Comparison of ENCODE assay signal across 8 cellular contexts in the genomic region with DNA sequence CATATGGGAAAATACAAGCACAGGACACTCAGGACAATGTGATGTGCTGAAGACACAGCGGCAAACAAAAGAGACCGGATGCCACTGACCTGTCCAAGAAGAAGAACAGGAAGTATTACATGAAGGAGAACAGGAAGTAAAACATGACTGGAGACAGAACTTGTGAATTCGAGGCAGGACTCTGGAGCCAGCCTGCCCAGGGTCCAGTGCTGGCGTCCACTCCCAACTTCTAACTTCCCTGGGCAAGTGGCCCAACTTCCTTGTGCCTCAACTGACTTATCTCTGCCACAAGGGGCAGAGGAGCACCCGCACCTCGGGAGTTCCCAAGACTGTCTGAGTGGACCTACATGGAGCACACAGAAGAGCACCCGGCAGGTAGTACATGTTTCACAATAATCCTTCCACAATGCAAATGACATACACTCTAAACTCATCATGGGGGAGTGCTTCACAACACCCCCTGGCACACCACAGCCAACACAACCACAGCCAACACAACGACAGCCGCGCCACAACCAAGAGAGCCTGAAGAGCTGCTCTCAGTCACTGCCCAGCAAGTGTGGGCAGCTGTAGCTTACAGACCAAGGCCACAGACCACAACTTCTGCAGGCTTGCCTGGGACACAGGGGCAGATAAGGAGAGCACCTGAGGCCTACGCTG. TPM values are rescaled to one million over a fixed set of nuclear protein-coding genes. Genes with fewer than 3 reads are reported as not detected.
DNase-seq lines count a peak whose midpoint lies in the region; ATAC-seq and TF ChIP-seq lines count a peak whose summit lies in the region.

No MANE protein-coding gene starts in this region.

- ATAC-seq in left lobe of liver: peak; percentile 52
- no peak for ATAC-seq in HG03175 (IDR thresholded peaks at IDR 0.05; ENCODE audit: unreplicated experiment)

- intact Hi-C loops in A673 (cut with micrococcal nuclease; ENCODE audit: unreplicated experiment) (no loop called here), adrenal gland (cut with DNase I) (no loop called here)

- no peaks in the 10 kb centered on the region for H3K27me3 ChIP-seq in A673 (replicated peaks; ENCODE audit: insufficient read depth, low read depth, low read length, poor library complexity)
- no peaks in the 10 kb centered on the region for H3K27me3 ChIP-seq in adrenal gland

- no peaks in the 10 kb centered on the region for H3K9me3 ChIP-seq in A673 (ENCODE audit: low read depth, low read length, poor library complexity, severe bottlenecking)
- H3K9me3 ChIP-seq in HEK293 (ENCODE audit: control insufficient read depth, insufficient read depth, low read depth, low read length): no peaks in the 10 kb centered on the region
- no peaks in the 10 kb centered on the region for H3K9me3 ChIP-seq in adrenal gland (replicated peaks in 1 of 3)

- TF ChIP-seq CTCF in A673 (conservative IDR thresholded peaks at IDR 0.05; ENCODE audit: low read depth, low read length) (0 out of 2 replicates have a peak, but pooled peaks have one; percentile 30), HEK293 (tag by site-specific recombination; IDR thresholded peaks at IDR 0.05) (peak; percentile 53; the same call in 1 of the 2 replicates), adrenal gland (IDR thresholded peaks at IDR 0.05) (peak in 3 of 6 experiments; percentile 18 to 48 (median 43))

- DNase-seq in A673 (ENCODE audit: low spot score) (no peak), adrenal gland (peak in 6 of 7 donors; percentile 37 to 79 (median 64)), left lobe of liver (ENCODE audit: low spot score) (no peak), NCI-H187 treated with DMSO at 0.1 percent for 48 hours (lab: John Stamatoyannopoulos, UW) (no peak), NCI-H2081 treated with DMSO at 0.1 percent for 48 hours (lab: John Stamatoyannopoulos, UW) (no peak), midbrain (lab: John Stamatoyannopoulos, UW) (no peak)

- no peak overlapping the region for H3K27ac ChIP-seq in A673 (ENCODE audit: low read depth, low read length, poor library complexity, severe bottlenecking)
- H3K27ac ChIP-seq in HEK293 (ENCODE audit: extremely low read depth, low read depth, low read length): no peak overlapping the region
- H3K27ac ChIP-seq in adrenal gland: peak overlapping the region in 3 of 5 donors; percentile 4 to 59 (median 36)

- H3K4me1 ChIP-seq in A673 (ENCODE audit: insufficient read depth, low read length, poor library complexity, severe bottlenecking) (peaks cover 30% of the 10 kb centered on the region), HEK293 (ENCODE audit: control insufficient read depth, insufficient read depth, low read length) (peaks cover 4% of the 10 kb centered on the region), adrenal gland (replicated peaks in 1 of 2) (peaks cover 25 to 45% of the 10 kb centered on the region in 2 donors)

- BruUV-seq in A673 (replicated peaks; lab: Mats Ljungman, UMichigan): no TSS peak

- POLR2A ChIA-PET in A673 (lab: Charles Lee; ENCODE audit: low non-redundant PET): no interaction called here
- POLR2A ChIA-PET in HEK293 (lab: Yijun Ruan, JAX): no interaction called here

- CTCF ChIA-PET in A673 (lab: Charles Lee) (no interaction called here), HEK293 (lab: Yijun Ruan, JAX) (interaction anchor here (0.7 kb wide), 1 partner anchor 151 kb away, joined by 3 read pairs; no protein-coding TSS in a partner anchor)

- H3K4me3 ChIP-seq in A673 (ENCODE audit: low read depth, low read length, poor library complexity, severe bottlenecking): no peak overlapping the region
- H3K4me3 ChIP-seq in HEK293 (ENCODE audit: low read depth, low read length): no peak overlapping the region
- H3K4me3 ChIP-seq in adrenal gland: no peak overlapping the region

- H3K36me3 ChIP-seq in A673 (ENCODE audit: insufficient read depth, low read length, poor library complexity, severe bottlenecking) (no peaks in the 10 kb centered on the region), HEK293 (ENCODE audit: control insufficient read depth in 2 of 2, insufficient read depth in 1 of 2, low read length in 2 of 2) (no peaks in the 10 kb centered on the region), adrenal gland (replicated peaks in 1 of 2) (no peaks in the 10 kb centered on the region)

- no peak for TF ChIP-seq POLR2A in adrenal gland (IDR thresholded peaks at IDR 0.05)

- 46 to 62% (median 52%) methylated on average over 10 to 11 of the region's 11 CpGs for WGBS in adrenal gland, 4 donors

TF ChIP-seq in HEK293, 187 proteins besides CTCF, POLR2A, EP300 and RAD21 (continues in another document):
- TF ChIP-seq, protein P1, sequence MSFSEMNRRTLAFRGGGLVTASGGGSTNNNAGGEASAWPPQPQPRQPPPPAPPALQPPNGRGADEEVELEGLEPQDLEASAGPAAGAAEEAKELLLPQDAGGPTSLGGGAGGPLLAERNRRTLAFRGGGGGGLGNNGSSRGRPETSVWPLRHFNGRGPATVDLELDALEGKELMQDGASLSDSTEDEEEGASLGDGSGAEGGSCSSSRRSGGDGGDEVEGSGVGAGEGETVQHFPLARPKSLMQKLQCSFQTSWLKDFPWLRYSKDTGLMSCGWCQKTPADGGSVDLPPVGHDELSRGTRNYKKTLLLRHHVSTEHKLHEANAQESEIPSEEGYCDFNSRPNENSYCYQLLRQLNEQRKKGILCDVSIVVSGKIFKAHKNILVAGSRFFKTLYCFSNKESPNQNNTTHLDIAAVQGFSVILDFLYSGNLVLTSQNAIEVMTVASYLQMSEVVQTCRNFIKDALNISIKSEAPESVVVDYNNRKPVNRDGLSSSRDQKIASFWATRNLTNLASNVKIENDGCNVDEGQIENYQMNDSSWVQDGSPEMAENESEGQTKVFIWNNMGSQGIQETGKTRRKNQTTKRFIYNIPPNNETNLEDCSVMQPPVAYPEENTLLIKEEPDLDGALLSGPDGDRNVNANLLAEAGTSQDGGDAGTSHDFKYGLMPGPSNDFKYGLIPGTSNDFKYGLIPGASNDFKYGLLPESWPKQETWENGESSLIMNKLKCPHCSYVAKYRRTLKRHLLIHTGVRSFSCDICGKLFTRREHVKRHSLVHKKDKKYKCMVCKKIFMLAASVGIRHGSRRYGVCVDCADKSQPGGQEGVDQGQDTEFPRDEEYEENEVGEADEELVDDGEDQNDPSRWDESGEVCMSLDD (tag by site-specific recombination; IDR thresholded peaks at IDR 0.05): no peak
- TF ChIP-seq, protein P2, sequence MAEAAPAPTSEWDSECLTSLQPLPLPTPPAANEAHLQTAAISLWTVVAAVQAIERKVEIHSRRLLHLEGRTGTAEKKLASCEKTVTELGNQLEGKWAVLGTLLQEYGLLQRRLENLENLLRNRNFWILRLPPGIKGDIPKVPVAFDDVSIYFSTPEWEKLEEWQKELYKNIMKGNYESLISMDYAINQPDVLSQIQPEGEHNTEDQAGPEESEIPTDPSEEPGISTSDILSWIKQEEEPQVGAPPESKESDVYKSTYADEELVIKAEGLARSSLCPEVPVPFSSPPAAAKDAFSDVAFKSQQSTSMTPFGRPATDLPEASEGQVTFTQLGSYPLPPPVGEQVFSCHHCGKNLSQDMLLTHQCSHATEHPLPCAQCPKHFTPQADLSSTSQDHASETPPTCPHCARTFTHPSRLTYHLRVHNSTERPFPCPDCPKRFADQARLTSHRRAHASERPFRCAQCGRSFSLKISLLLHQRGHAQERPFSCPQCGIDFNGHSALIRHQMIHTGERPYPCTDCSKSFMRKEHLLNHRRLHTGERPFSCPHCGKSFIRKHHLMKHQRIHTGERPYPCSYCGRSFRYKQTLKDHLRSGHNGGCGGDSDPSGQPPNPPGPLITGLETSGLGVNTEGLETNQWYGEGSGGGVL (tag by site-specific recombination; IDR thresholded peaks at IDR 0.05): no peak
- TF ChIP-seq ZNF146 (tag by site-specific recombination; IDR thresholded peaks at IDR 0.05): no peak
- TF ChIP-seq ZNF214 (tag by site-specific recombination; IDR thresholded peaks at IDR 0.05; ENCODE audit: borderline replicate concordance): no peak
- no peak for TF ChIP-seq ZNF2 (tag by site-specific recombination; IDR thresholded peaks at IDR 0.05)
- TF ChIP-seq ZNF112 (tag by site-specific recombination; IDR thresholded peaks at IDR 0.05): no peak
- no peak for TF ChIP-seq ZNF426 (tag by site-specific recombination; IDR thresholded peaks at IDR 0.05)
- TF ChIP-seq KLF7 (tag by site-specific recombination; IDR thresholded peaks at IDR 0.05; ENCODE audit: borderline replicate concordance): no peak
- no peak for TF ChIP-seq KLF16 (tag by site-specific recombination; IDR thresholded peaks at IDR 0.05)
- TF ChIP-seq KLF8 (tag by site-specific recombination; IDR thresholded peaks at IDR 0.05): no peak
- no peak for TF ChIP-seq ZNF311 (tag by site-specific recombination; IDR thresholded peaks at IDR 0.05; ENCODE audit: borderline replicate concordance)
- no peak for TF ChIP-seq MEIS1 (CRISPR knock-in tag; IDR thresholded peaks at IDR 0.05; ENCODE audit: borderline replicate concordance)
- no peak for TF ChIP-seq ZNF174 (tag by site-specific recombination; IDR thresholded peaks at IDR 0.05)
- TF ChIP-seq ZNF600 (tag by site-specific recombination; IDR thresholded peaks at IDR 0.05): peak; percentile 52; the same call in 1 of the 2 replicates
- no peak for TF ChIP-seq ZSCAN30 (tag by site-specific recombination; IDR thresholded peaks at IDR 0.05)
- no peak for TF ChIP-seq KLF9 (tag by site-specific recombination; IDR thresholded peaks at IDR 0.05; ENCODE audit: low read depth)
- TF ChIP-seq, protein P3, sequence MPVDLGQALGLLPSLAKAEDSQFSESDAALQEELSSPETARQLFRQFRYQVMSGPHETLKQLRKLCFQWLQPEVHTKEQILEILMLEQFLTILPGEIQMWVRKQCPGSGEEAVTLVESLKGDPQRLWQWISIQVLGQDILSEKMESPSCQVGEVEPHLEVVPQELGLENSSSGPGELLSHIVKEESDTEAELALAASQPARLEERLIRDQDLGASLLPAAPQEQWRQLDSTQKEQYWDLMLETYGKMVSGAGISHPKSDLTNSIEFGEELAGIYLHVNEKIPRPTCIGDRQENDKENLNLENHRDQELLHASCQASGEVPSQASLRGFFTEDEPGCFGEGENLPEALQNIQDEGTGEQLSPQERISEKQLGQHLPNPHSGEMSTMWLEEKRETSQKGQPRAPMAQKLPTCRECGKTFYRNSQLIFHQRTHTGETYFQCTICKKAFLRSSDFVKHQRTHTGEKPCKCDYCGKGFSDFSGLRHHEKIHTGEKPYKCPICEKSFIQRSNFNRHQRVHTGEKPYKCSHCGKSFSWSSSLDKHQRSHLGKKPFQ (tag by site-specific recombination; IDR thresholded peaks at IDR 0.05): no peak
- TF ChIP-seq GLIS2 (tag by site-specific recombination; IDR thresholded peaks at IDR 0.05): 0 out of 2 replicates have a peak, but pooled peaks have one; percentile 31

RNA-seq across cellular contexts. Expression of a gene that starts 36.6 kb away (rescaled TPM):
- total RNA-seq in A673 (2021): 217 and 248 TPM in 2 replicates
- 100 to 1,000 TPM in 3 of 8 donors, 10 to 100 TPM in 5; 57.0 to 127 (median 90.7) TPM for total RNA-seq in adrenal gland
- polyA plus RNA-seq in adrenal gland: 100 to 1,000 TPM in 1 of 3 donors, 10 to 100 TPM in 2; 56.3 to 125 (median 76.6) TPM
- total RNA-seq in left lobe of liver: 50.7 TPM

RNA-seq across cellular contexts. Expression of a gene that starts 54.4 kb away (rescaled TPM):
- total RNA-seq in A673 (2021) (100 and 113 TPM in 2 replicates), adrenal gland (100 to 1,000 TPM in 7 of 8 donors, 10 to 100 TPM in 1; 91.0 to 246 (median 134) TPM), left lobe of liver (68.1 TPM)
- 100 to 1,000 TPM in 2 of 3 donors, 10 to 100 TPM in 1; 57.1 to 250 (median 247) TPM for polyA plus RNA-seq in adrenal gland

Comparison
In these comparisons a context has a peak if more than half of its experiments do, and no peak if none do; other contexts are left out.
1. DNase-seq: peak in adrenal gland (6 of 7); none in A673 (single experiment), left lobe of liver (single experiment), NCI-H187 treated with DMSO at 0.1 percent for 48 hours (single experiment), NCI-H2081 treated with DMSO at 0.1 percent for 48 hours (single experiment) and midbrain (single experiment).
2. H3K27ac ChIP-seq: peak in adrenal gland (3 of 5); none in A673 (single experiment) and HEK293 (single experiment).